9 cellular contexts compared by ENCODE assay signal in the genomic region with DNA sequence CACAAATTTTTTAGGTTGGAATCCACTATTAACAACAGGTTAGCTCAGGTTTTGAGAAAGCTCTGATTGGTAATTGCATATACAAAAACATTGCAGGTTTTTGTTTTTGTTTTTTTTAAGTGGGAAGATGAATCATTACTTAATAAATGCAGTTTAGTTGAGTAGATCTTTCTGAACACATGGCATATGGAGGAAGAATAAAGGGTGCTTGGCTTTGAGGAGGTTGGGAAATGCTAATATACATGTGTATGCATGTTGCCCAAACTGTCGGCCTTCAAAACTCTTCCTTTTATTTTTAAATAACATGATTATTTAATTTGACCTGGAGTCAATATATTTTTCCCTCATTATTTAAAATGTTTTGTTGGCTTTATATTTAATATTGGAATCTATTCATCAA. TPM values are rescaled to one million over a fixed set of nuclear protein-coding genes. Genes with fewer than 3 reads are reported as not detected.
DNase-seq lines count a peak whose midpoint lies in the region; ATAC-seq, FAIRE-seq and TF ChIP-seq lines count a peak whose summit lies in the region.
"Had no signal": no experiment of that assay in that cellular context is flagged by ENCODE, and none has a peak within 500 bp of the region (broad histone marks: within the 10 kb centered on the region; RNA-seq: fewer than 3 reads in every experiment).

No MANE protein-coding gene starts in this region.

- SMC1A ChIA-PET in GM12878 (lab: Charles Lee; ENCODE audit: uncharacterized antibody, unreplicated experiment), result interaction anchor here (0.9 to 18.5 kb wide), 14 partner anchors 10 to 93 kb away, joined by 3 to 573 read pairs (median 6); partner anchors contain the start of gene ZBTB38

- no peaks in the 10 kb centered on the region for H3K9me3 ChIP-seq in cardiac muscle cell (ENCODE audit: low read depth)
- H3K9me3 ChIP-seq in GM12878 (replicated peaks; ENCODE audit: control insufficient read depth, insufficient read depth, low read length), result peaks cover 18% of the 10 kb centered on the region
- no peaks in the 10 kb centered on the region for H3K9me3 ChIP-seq in mucosa of stomach (ENCODE audit: control insufficient read depth, low read length)
- H3K9me3 ChIP-seq in small intestine (ENCODE audit: control insufficient read depth, low read depth), result no peaks in the 10 kb centered on the region

- H3K4me3 ChIP-seq in cardiac muscle cell (no peak overlapping the region), GM12878 (peak overlapping the region; percentile 72; the same call in 1 of the 2 replicates), mucosa of stomach (ENCODE audit: low read length) (no peak overlapping the region), small intestine (ENCODE audit: low read depth in 1 of 2, low read length in 2 of 2) (no peak overlapping the region)

- TF ChIP-seq CTCF in cardiac muscle cell (IDR thresholded peaks at IDR 0.05; ENCODE audit: low read depth, low read length) (no peak), GM12878 (IDR thresholded peaks at IDR 0.05 in 2 of 3, conservative IDR thresholded peaks at IDR 0.05 in 1 of 3; ENCODE audit: control insufficient read depth in 2 of 3, extremely low read depth in 1 of 3, insufficient read depth in 1 of 3, low read depth in 3 of 3, low read length in 3 of 3) (no peak), type B pancreatic cell (conservative IDR thresholded peaks at IDR 0.05) (no peak)

- peak overlapping the region; percentile 85 for H3K4me2 ChIP-seq in GM12878 (ENCODE audit: control insufficient read depth, insufficient read depth)

- no peak overlapping the region for H2AFZ ChIP-seq in GM12878 (ENCODE audit: control insufficient read depth, low read depth, low read length)

- no peaks in the 10 kb centered on the region for H4K20me1 ChIP-seq in GM12878 (ENCODE audit: control insufficient read depth, insufficient read depth)

- no peak for ATAC-seq in left cardiac atrium
- ATAC-seq in GM12878, result no peak
- no peak for ATAC-seq in left lobe of liver
- ATAC-seq in HG02981 (IDR thresholded peaks at IDR 0.05; ENCODE audit: unreplicated experiment), result no peak

- H3K9ac ChIP-seq in GM12878 (ENCODE audit: control insufficient read depth, insufficient read depth, low read length), result peak overlapping the region; percentile 87
- peak overlapping the region; percentile 92 for H3K9ac ChIP-seq in mucosa of stomach (ENCODE audit: low read length)

- peak overlapping the region; percentile 65 for H3K4me3 Mint-ChIP-seq in type B pancreatic cell

- no peaks in the 10 kb centered on the region for H3K27me3 ChIP-seq in cardiac muscle cell
- no peaks in the 10 kb centered on the region for H3K27me3 ChIP-seq in GM12878 (replicated peaks in 1 of 2; ENCODE audit: control insufficient read depth in 2 of 2, insufficient read depth in 2 of 2, low read length in 1 of 2)
- H3K27me3 ChIP-seq in mucosa of stomach (ENCODE audit: control insufficient read depth, insufficient read depth, low read length), result no peaks in the 10 kb centered on the region
- no peaks in the 10 kb centered on the region for H3K27me3 ChIP-seq in small intestine (ENCODE audit: control insufficient read depth in 2 of 2, insufficient read depth in 2 of 2, low read length in 2 of 2)

- FAIRE-seq in GM12878 (lab: Jason Lieb, UNC), result no peak
- no peak for FAIRE-seq in small intestine (lab: Jason Lieb, UNC)

- H3K79me2 ChIP-seq in GM12878 (ENCODE audit: control insufficient read depth, insufficient read depth, low read length), result peaks cover 79% of the 10 kb centered on the region

- no peak overlapping the region for H3K27ac Mint-ChIP-seq in type B pancreatic cell

- H3K27ac ChIP-seq in cardiac muscle cell (peak overlapping the region; percentile 52), GM12878 (ENCODE audit: control insufficient read depth, insufficient read depth) (peak overlapping the region; percentile 92), small intestine (ENCODE audit: low read depth in 1 of 2, low read length in 1 of 2) (no peak overlapping the region)

- H3K36me3 Mint-ChIP-seq in type B pancreatic cell, result peaks cover 22% of the 10 kb centered on the region

- peaks cover 15% of the 10 kb centered on the region for H3K4me1 Mint-ChIP-seq in type B pancreatic cell (ENCODE audit: unreplicated experiment)

- H3K9me3 Mint-ChIP-seq in type B pancreatic cell, result no peaks in the 10 kb centered on the region

- DNase-seq in cardiac muscle cell (ENCODE audit: low read depth in 1 of 2, low spot score in 1 of 2) (no peak), left cardiac atrium (no peak), GM12878 (ENCODE audit: low read depth, low spot score) (no peak), type B pancreatic cell (ENCODE audit: extremely low spot score, unreplicated experiment) (no peak), left lobe of liver (ENCODE audit: low spot score) (no peak), small intestine (no peak)
- DNase-seq: PC-3 had no signal

- POLR2A ChIA-PET in GM12878 (lab: Charles Lee), result interaction anchor here (0.6 to 14.2 kb wide), 9 partner anchors 7 to 93 kb away, joined by 3 to 453 read pairs (median 4); no protein-coding TSS in a partner anchor

- peaks cover 25% of the 10 kb centered on the region for H3K4me1 ChIP-seq in cardiac muscle cell (ENCODE audit: low read depth)
- H3K4me1 ChIP-seq in GM12878 (ENCODE audit: control insufficient read depth, insufficient read depth, low read length), result peaks cover 27% of the 10 kb centered on the region
- H3K4me1 ChIP-seq in mucosa of stomach (ENCODE audit: control insufficient read depth, insufficient read depth, low read length), result peaks cover 19% of the 10 kb centered on the region
- H3K4me1 ChIP-seq in small intestine (ENCODE audit: control insufficient read depth in 2 of 2, insufficient read depth in 1 of 2, low read depth in 1 of 2, low read length in 1 of 2), result peaks cover 5 to 13% of the 10 kb centered on the region in 2 donors

- H3K36me3 ChIP-seq in cardiac muscle cell (peaks cover 4% of the 10 kb centered on the region), GM12878 (ENCODE audit: control insufficient read depth in 2 of 2, insufficient read depth in 2 of 2, low read length in 1 of 2) (peaks cover 1 to 35% of the 10 kb centered on the region in 2 experiments; a peak in 3 of 4 replicates), mucosa of stomach (ENCODE audit: control insufficient read depth, insufficient read depth, low read length) (no peaks in the 10 kb centered on the region), small intestine (ENCODE audit: control insufficient read depth in 2 of 2, insufficient read depth in 2 of 2, low read length in 2 of 2) (peaks cover 8 to 10% of the 10 kb centered on the region in 2 donors)

- in situ Hi-C loops in GM12878 (cut with MboI), result no loop called here

- no peak for TF ChIP-seq POLR2A in GM12878 (IDR thresholded peaks at IDR 0.05; ENCODE audit: low read depth, low read length)

- BruUV-seq in GM12878 (replicated peaks; lab: Mats Ljungman, UMichigan), result no TSS peak

- no peak for TF ChIP-seq EP300 in GM12878 (IDR thresholded peaks at IDR 0.05; ENCODE audit: borderline replicate concordance in 1 of 2, control insufficient read depth in 1 of 2, low read depth in 2 of 2, low read length in 2 of 2)

- CTCF ChIA-PET in GM12878 (lab: Yijun Ruan, JAX), result interaction anchor here (1.2 to 2.4 kb wide), 16 partner anchors 9 to 169 kb away, joined by 3 to 31 read pairs (median 7); partner anchors contain the start of gene PXYLP1

- RAD21 ChIA-PET in GM12878 (lab: Charles Lee; ENCODE audit: unreplicated experiment), result interaction anchor here (1.1 to 14.3 kb wide), 11 partner anchors 9 to 89 kb away, joined by 4 to 387 read pairs (median 9); no protein-coding TSS in a partner anchor

- no peaks in the 10 kb centered on the region for H3K27me3 Mint-ChIP-seq in type B pancreatic cell

- no peak for TF ChIP-seq RAD21 in GM12878 (IDR thresholded peaks at IDR 0.05; ENCODE audit: insufficient read depth, low read depth, low read length)

- WGBS in GM12878 (ENCODE audit: insufficient coverage, insufficient replicate concordance, low lambda C conversion rate, missing lambda C conversion rate), result 59% methylated on average over 1 of the region's 1 CpG
- WGBS in small intestine, 3 donors, result 64 to 74% (median 67%) methylated on average over 1 of the region's 1 CpG

- intact Hi-C loops in left cardiac atrium (cut with DNase I), result loop anchor here in 1 of 2 donors (5.0 kb wide), 2 partner anchors 34 to 36 kb away; partner anchors contain the start of gene ZBTB38
- intact Hi-C loops in GM12878 (cut with micrococcal nuclease; ENCODE audit: unreplicated experiment), result loop anchor here (5.0 kb wide), 1 partner anchor 41 kb away; no protein-coding TSS in a partner anchor

TF ChIP-seq in GM12878, 131 proteins besides CTCF, POLR2A, EP300 and RAD21:
- TF ChIP-seq RCOR1 (conservative IDR thresholded peaks at IDR 0.05; ENCODE audit: low read depth, low read length), result no peak
- no peak for TF ChIP-seq POLR2AphosphoS5 (IDR thresholded peaks at IDR 0.05; ENCODE audit: low read length)
- no peak for TF ChIP-seq SIX5 (IDR thresholded peaks at IDR 0.05; ENCODE audit: low read depth, low read length, severe bottlenecking)

RNA-seq across cellular contexts. Expression of gene ZBTB38, which starts 32.8 kb away (rescaled TPM):
- 22.5 and 35.9 TPM in 2 replicates for total RNA-seq in cardiac muscle cell
- 12.9 and 20.1 TPM in 2 replicates for polyA plus RNA-seq in cardiac muscle cell
- total RNA-seq in left cardiac atrium, result 10 to 100 TPM; 62.9 to 72.6 TPM
- total RNA-seq in GM12878 (2013; cell fraction: nucleolus; rRNA removed), result 322 and 349 TPM in 2 replicates
- 99.6 and 121 TPM in 2 replicates for total RNA-seq in GM12878 (2014; rRNA removed)
- total RNA-seq in GM12878 (2014; rRNA removed; fragmentation: Illumina TruSeq; extraction: Trizol), result 115 and 120 TPM in 2 replicates
- total RNA-seq in GM12878 (2021), result 107 TPM in 2 replicates
- 41.0 TPM for polyA plus RNA-seq in GM12878 (2011; ENCODE audit: low read depth)
- polyA plus RNA-seq in GM12878 (2011; rRNA removed), result 63.3 and 66.4 TPM in 2 replicates
- polyA plus RNA-seq in GM12878 (2011; cell fraction: cytosol; rRNA removed), result 39.5 and 46.7 TPM in 2 replicates
- 79.0 and 87.0 TPM in 2 replicates for polyA plus RNA-seq in GM12878 (2011; cell fraction: nucleus; rRNA removed)
- polyA plus RNA-seq in GM12878 (2012), result 34.3 and 59.6 TPM in 2 replicates
- 91.5 and 109 TPM in 2 replicates for polyA plus RNA-seq in GM12878 (2014; fragmentation: Illumina TruSeq; extraction: Trizol)
- 10 to 100 TPM; 34.2 to 53.6 TPM for polyA plus RNA-seq in GM12878 (2014; fragmentation: Nextera tagmentation; extraction: Ambion mirVana)
- polyA plus RNA-seq in GM12878 (2014; rRNA removed), result 45.4 and 50.3 TPM in 2 replicates
- 10 to 100 TPM; 85.8 to 97.5 TPM for polyA plus RNA-seq in GM12878 (2016; fragmentation: Nextera tagmentation; extraction: Ambion mirVana)
- 168 and 259 TPM in 2 replicates for polyA minus RNA-seq in GM12878 (2011; rRNA and poly(A)+ RNA removed)
- polyA minus RNA-seq in GM12878 (2011; cell fraction: cytosol; rRNA and poly(A)+ RNA removed), result 57.7 and 59.8 TPM in 2 replicates
- polyA minus RNA-seq in GM12878 (2011; cell fraction: nucleus; rRNA and poly(A)+ RNA removed), result 151 and 195 TPM in 2 replicates
- 29.4 and 35.4 TPM in 2 replicates for total RNA-seq in type B pancreatic cell (ENCODE audit: low replicate concordance)
- total RNA-seq in left lobe of liver, result 26.6 TPM
- polyA plus RNA-seq in small intestine, result 10 to 100 TPM; 11.9 to 24.9 (median 18.8) TPM

Comparison
In these comparisons a context has a peak if more than half of its experiments do, and no peak if none do; other contexts are left out.
1. H3K27ac ChIP-seq: peak in cardiac muscle cell (single experiment) and GM12878 (single experiment); none in small intestine (0 of 2).